ENCODE assay signal across 19 cellular contexts in the genomic region with DNA sequence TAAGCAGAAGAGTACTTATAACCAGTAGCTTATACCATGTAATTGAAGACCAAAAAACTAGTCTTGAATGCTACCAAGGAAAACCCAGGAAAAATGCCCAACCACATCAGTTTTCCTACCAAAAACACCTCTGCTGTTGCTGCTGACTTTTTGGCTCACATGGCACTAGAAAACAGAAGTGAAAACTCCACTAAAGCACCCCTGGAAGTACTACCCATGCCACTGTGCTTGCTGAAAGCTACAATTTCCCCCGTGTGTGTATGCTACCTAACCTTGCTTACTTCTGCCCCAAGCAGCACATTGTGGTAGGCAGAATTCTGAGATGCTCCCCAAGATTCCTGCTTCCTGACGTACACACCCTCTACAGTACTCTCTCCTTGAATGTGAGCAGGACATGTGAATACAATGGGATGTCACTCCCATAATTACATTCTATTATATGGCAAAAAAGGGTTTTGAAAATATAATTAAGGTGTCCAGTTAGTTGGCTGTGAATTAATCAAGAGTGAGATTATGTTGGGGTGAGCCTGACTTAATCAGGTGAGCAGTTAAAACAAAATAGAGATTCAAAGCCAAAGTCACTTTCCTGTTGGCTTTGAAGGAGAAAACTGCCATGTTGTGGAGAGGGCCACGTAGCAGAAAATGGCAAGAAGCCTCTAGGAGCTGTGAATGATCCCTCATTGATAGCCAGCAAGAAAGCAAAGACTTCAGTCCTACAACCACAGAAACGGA.
DNase-seq lines count a peak whose midpoint lies in the region; ATAC-seq and TF ChIP-seq lines count a peak whose summit lies in the region.
"Had no signal": no experiment of that assay in that cellular context is flagged by ENCODE, and none has a peak within 500 bp of the region (broad histone marks: within the 10 kb centered on the region; RNA-seq: fewer than 3 reads in every experiment).

No MANE protein-coding gene starts in this region.

- 0 out of 2 replicates have a peak overlapping the region, but pooled peaks have one; percentile 33 for H3K4ac ChIP-seq in IMR-90 (ENCODE audit: low read depth, low read length)

- H3K27me3 Mint-ChIP-seq in memory B cell: no peaks in the 10 kb centered on the region
- peaks cover 2% of the 10 kb centered on the region for H3K27me3 Mint-ChIP-seq in activated T-helper 1 cell treated with anti-CD3 and anti-CD28 coated beads, Interleukin-12 subunit alpha, Interleukin-12 subunit beta, Interleukin-2, Interleukin-4 antibody, amounts not matched to agents 30 ng/mL and 10 ng/mL and 1 ng/mL, durations not matched to agents 14 hours and 24 hours and 36 hours (ENCODE audit: insufficient read depth)
- H3K27me3 Mint-ChIP-seq in endothelial cell (ENCODE audit: unreplicated experiment): peaks cover 2% of the 10 kb centered on the region

- no peaks in the 10 kb centered on the region for H3K9me2 ChIP-seq in SK-N-SH

- H3K9ac ChIP-seq in IMR-90 (ENCODE audit: low read depth, low read length) (no peak overlapping the region), SK-N-SH (no peak overlapping the region)

- no TSS peak for BruUV-seq in IMR-90 (replicated peaks; lab: Mats Ljungman, UMichigan)

- no peak overlapping the region for H4K5ac ChIP-seq in IMR-90 (ENCODE audit: low read depth, low read length)

- dilution Hi-C loops in IMR-90 (cut with HindIII; ENCODE audit: low sequenced_read_pairs, unreplicated experiment): no loop called here

- H3K27ac Mint-ChIP-seq in memory B cell (peak overlapping the region; percentile 87), endothelial cell (ENCODE audit: unreplicated experiment) (no peak overlapping the region)
- no peak overlapping the region for H3K27ac Mint-ChIP-seq in activated T-helper 1 cell treated with anti-CD3 and anti-CD28 coated beads, Interleukin-12 subunit alpha, Interleukin-12 subunit beta, Interleukin-2, Interleukin-4 antibody, amounts not matched to agents 30 ng/mL and 10 ng/mL and 1 ng/mL, durations not matched to agents 14 hours and 24 hours and 36 hours
- H3K27ac Mint-ChIP-seq: activated CD4-positive, alpha-beta T cell treated with anti-CD3 and anti-CD28 coated beads for 36 hours; stimulated activated naive CD8-positive, alpha-beta T cell treated with anti-CD3 and anti-CD28 coated beads, Interleukin-15, amount 100 ng/mL, for 72 hours had no signal

- no peak overlapping the region for H3K23ac ChIP-seq in IMR-90 (ENCODE audit: low read depth, low read length)

- no peak overlapping the region for H2AK5ac ChIP-seq in IMR-90 (ENCODE audit: low read depth, low read length)

- intact Hi-C loops in IMR-90 (cut with micrococcal nuclease): no loop called here
- intact Hi-C loops in activated T-helper 1 cell treated with anti-CD3 and anti-CD28 coated beads, Interleukin-12 subunit alpha, Interleukin-12 subunit beta, Interleukin-2, Interleukin-4 antibody, amounts not matched to agents 30 ng/mL and 10 ng/mL and 1 ng/mL, durations not matched to agents 14 hours and 24 hours and 36 hours (cut with micrococcal nuclease): no loop called here
- intact Hi-C loops in right lobe of liver (cut with DNase I): no loop called here

- H2BK120ac ChIP-seq in IMR-90 (ENCODE audit: low read depth, low read length): no peak overlapping the region

- H3K27me3 ChIP-seq in IMR-90 (ENCODE audit: control insufficient read depth, insufficient read depth, low read length): no peaks in the 10 kb centered on the region; the same call in 1 of the 2 replicates
- no peaks in the 10 kb centered on the region for H3K27me3 ChIP-seq in SK-N-SH (ENCODE audit: insufficient read depth)
- no peaks in the 10 kb centered on the region for H3K27me3 ChIP-seq in right lobe of liver
- H3K27me3 ChIP-seq: MG63, sigmoid colon had no signal

- CTCF ChIA-PET in IMR-90 (lab: Yijun Ruan, JAX) (no interaction called here), SK-N-SH (lab: Yijun Ruan, JAX) (no interaction called here)

- TF ChIP-seq CTCF in IMR-90 (conservative IDR thresholded peaks at IDR 0.05; ENCODE audit: low read depth, low read length): no peak
- no peak for TF ChIP-seq CTCF in SK-N-SH (IDR thresholded peaks at IDR 0.05)
- no peak for TF ChIP-seq CTCF in right lobe of liver (IDR thresholded peaks at IDR 0.05)
- no peak for TF ChIP-seq CTCF in endothelial cell (IDR thresholded peaks at IDR 0.05; ENCODE audit: unreplicated experiment)

- H3K36me3 Mint-ChIP-seq in memory B cell (no peaks in the 10 kb centered on the region), endothelial cell (ENCODE audit: low read depth, unreplicated experiment) (no peaks in the 10 kb centered on the region)
- no peaks in the 10 kb centered on the region for H3K36me3 Mint-ChIP-seq in activated T-helper 1 cell treated with anti-CD3 and anti-CD28 coated beads, Interleukin-12 subunit alpha, Interleukin-12 subunit beta, Interleukin-2, Interleukin-4 antibody, amounts not matched to agents 30 ng/mL and 10 ng/mL and 1 ng/mL, durations not matched to agents 14 hours and 24 hours and 36 hours (ENCODE audit: low read depth)

- H3K79me1 ChIP-seq in IMR-90 (ENCODE audit: low read depth in 1 of 2, low read length in 2 of 2): no peaks in the 10 kb centered on the region

- H3K56ac ChIP-seq in IMR-90 (ENCODE audit: extremely low read depth, insufficient read depth, low read length): no peak overlapping the region

- H3K4me2 ChIP-seq in IMR-90 (ENCODE audit: low read depth, low read length) (no peak overlapping the region), SK-N-SH (no peak overlapping the region)

- H3K9me3 Mint-ChIP-seq in memory B cell (no peaks in the 10 kb centered on the region), endothelial cell (ENCODE audit: unreplicated experiment) (no peaks in the 10 kb centered on the region)
- H3K9me3 Mint-ChIP-seq in activated T-helper 1 cell treated with anti-CD3 and anti-CD28 coated beads, Interleukin-12 subunit alpha, Interleukin-12 subunit beta, Interleukin-2, Interleukin-4 antibody, amounts not matched to agents 30 ng/mL and 10 ng/mL and 1 ng/mL, durations not matched to agents 14 hours and 24 hours and 36 hours: no peaks in the 10 kb centered on the region
- H3K9me3 Mint-ChIP-seq: stimulated activated naive CD8-positive, alpha-beta T cell treated with anti-CD3 and anti-CD28 coated beads, Interleukin-15, amount 100 ng/mL, for 72 hours had no signal

- peaks cover 4% of the 10 kb centered on the region for H3K9me1 ChIP-seq in IMR-90 (ENCODE audit: insufficient read depth, low read length)

- peaks cover 4% of the 10 kb centered on the region; the same call in 1 of the 2 replicates for H4K20me1 ChIP-seq in IMR-90 (ENCODE audit: insufficient read depth, low read length)
- no peaks in the 10 kb centered on the region for H4K20me1 ChIP-seq in SK-N-SH (ENCODE audit: insufficient read depth)

- H3K27ac ChIP-seq in IMR-90 (ENCODE audit: insufficient read depth, low read length) (no peak overlapping the region), SK-N-SH (ENCODE audit: low read depth in 2 of 2, low read length in 1 of 2) (no peak overlapping the region), right lobe of liver (no peak overlapping the region)
- H3K27ac ChIP-seq: left ventricle myocardium inferior, sigmoid colon had no signal

- no peak overlapping the region for H4K8ac ChIP-seq in IMR-90 (ENCODE audit: low read depth in 2 of 2, low read length in 2 of 2)

- no peak overlapping the region for H2BK15ac ChIP-seq in IMR-90 (ENCODE audit: low read depth, low read length)

- H3K79me2 ChIP-seq in SK-N-SH (ENCODE audit: insufficient read depth): no peaks in the 10 kb centered on the region

- WGBS in IMR-90 (ENCODE audit: extremely low coverage in 2 of 2, insufficient read length in 1 of 2), 2 experiments: no CpG with 5 or more reads among the region's 4 CpGs
- 94% methylated on average over 4 of the region's 4 CpGs for WGBS in SK-N-SH (ENCODE audit: low lambda C conversion rate)
- 100% methylated on average over 2 of the region's 4 CpGs for WGBS in right lobe of liver (ENCODE audit: insufficient coverage, low coverage, low lambda C conversion rate, missing lambda C conversion rate)

- peak overlapping the region; percentile 39 for H2BK20ac ChIP-seq in IMR-90 (ENCODE audit: low read depth, low read length)

- no peak overlapping the region for H3K14ac ChIP-seq in IMR-90 (replicated peaks; ENCODE audit: low read depth, low read length)

- H3K9me3 ChIP-seq in IMR-90 (ENCODE audit: control insufficient read depth, insufficient read depth, low read length): no peaks in the 10 kb centered on the region
- H3K9me3 ChIP-seq in SK-N-SH: no peaks in the 10 kb centered on the region
- no peaks in the 10 kb centered on the region for H3K9me3 ChIP-seq in right lobe of liver
- H3K9me3 ChIP-seq: left ventricle myocardium inferior, MG63, sigmoid colon had no signal

- no peak for TF ChIP-seq EP300 in SK-N-SH (IDR thresholded peaks at IDR 0.05; ENCODE audit: borderline replicate concordance in 1 of 2, low read depth in 1 of 2, low read length in 1 of 2)

- in situ Hi-C loops in IMR-90 (cut with MboI; ENCODE audit: low sequenced_read_pairs): no loop called here

- H3K4me1 Mint-ChIP-seq in memory B cell (peaks cover 68% of the 10 kb centered on the region), endothelial cell (ENCODE audit: unreplicated experiment) (peaks cover 11% of the 10 kb centered on the region)
- H3K4me1 Mint-ChIP-seq in activated T-helper 1 cell treated with anti-CD3 and anti-CD28 coated beads, Interleukin-12 subunit alpha, Interleukin-12 subunit beta, Interleukin-2, Interleukin-4 antibody, amounts not matched to agents 30 ng/mL and 10 ng/mL and 1 ng/mL, durations not matched to agents 14 hours and 24 hours and 36 hours (ENCODE audit: low read depth): no peaks in the 10 kb centered on the region
- H3K4me1 Mint-ChIP-seq: activated CD4-positive, alpha-beta T cell treated with anti-CD3 and anti-CD28 coated beads for 36 hours had no signal

- H2AK9ac ChIP-seq in IMR-90 (replicated peaks; ENCODE audit: low read depth, low read length, poor library complexity): no peak overlapping the region

- H4K91ac ChIP-seq in IMR-90 (ENCODE audit: insufficient read depth, low read depth, low read length): peak overlapping the region; percentile 15; the same call in 1 of the 2 replicates

- peak overlapping the region; percentile 89 for H3K4me3 Mint-ChIP-seq in memory B cell
- H3K4me3 Mint-ChIP-seq in activated T-helper 1 cell treated with anti-CD3 and anti-CD28 coated beads, Interleukin-12 subunit alpha, Interleukin-12 subunit beta, Interleukin-2, Interleukin-4 antibody, amounts not matched to agents 30 ng/mL and 10 ng/mL and 1 ng/mL, durations not matched to agents 14 hours and 24 hours and 36 hours: no peak overlapping the region
- H3K4me3 Mint-ChIP-seq in endothelial cell (ENCODE audit: unreplicated experiment): no peak overlapping the region
- H3K4me3 Mint-ChIP-seq: activated CD4-positive, alpha-beta T cell treated with anti-CD3 and anti-CD28 coated beads for 36 hours; stimulated activated naive CD8-positive, alpha-beta T cell treated with anti-CD3 and anti-CD28 coated beads, Interleukin-15, amount 100 ng/mL, for 72 hours had no signal

- H3K4me3 ChIP-seq in IMR-90 (ENCODE audit: insufficient read depth, low read depth, low read length) (no peak overlapping the region), SK-N-SH (ENCODE audit: low read depth in 2 of 2, low read length in 1 of 2) (no peak overlapping the region), right lobe of liver (no peak overlapping the region)
- H3K4me3 ChIP-seq: left ventricle myocardium inferior, MG63, sigmoid colon had no signal

- TF ChIP-seq RAD21 in IMR-90 (IDR thresholded peaks at IDR 0.05; ENCODE audit: low read length) (no peak), SK-N-SH (IDR thresholded peaks at IDR 0.05; ENCODE audit: low read length) (no peak)

- no peak overlapping the region for H2BK5ac ChIP-seq in IMR-90 (ENCODE audit: low read depth, low read length, poor library complexity, severe bottlenecking)

- POLR2A ChIA-PET in IMR-90 (lab: Charles Lee; ENCODE audit: unreplicated experiment): no interaction called here
- POLR2A ChIA-PET in SK-N-SH (lab: Yijun Ruan, JAX): interaction anchor here (0.9 kb wide), 1 partner anchor 9 kb away, joined by 3 read pairs; no protein-coding TSS in a partner anchor

- peaks cover 6% of the 10 kb centered on the region for H3K4me1 ChIP-seq in IMR-90 (ENCODE audit: control insufficient read depth, insufficient read depth, low read length)
- peaks cover 4 to 10% of the 10 kb centered on the region in 2 experiments for H3K4me1 ChIP-seq in SK-N-SH (ENCODE audit: control insufficient read depth in 1 of 2, insufficient read depth in 2 of 2, low read depth in 1 of 2, low read length in 1 of 2)
- peaks cover 0 to 34% (median 10%) of the 10 kb centered on the region in 4 donors for H3K4me1 ChIP-seq in right lobe of liver
- H3K4me1 ChIP-seq: sigmoid colon had no signal

- peaks cover 6% of the 10 kb centered on the region for H3F3A ChIP-seq in SK-N-SH (replicated peaks; ENCODE audit: insufficient read depth)

- ATAC-seq in GM18511 (IDR thresholded peaks at IDR 0.05; ENCODE audit: unreplicated experiment): peak; percentile 33
- peak; percentile 32 for ATAC-seq in GM21786 (IDR thresholded peaks at IDR 0.05; ENCODE audit: unreplicated experiment)
- ATAC-seq in IMR-90 (ENCODE audit: low read depth): no peak
- ATAC-seq in memory B cell (ENCODE audit: low read depth): peak; percentile 79
- ATAC-seq in right lobe of liver: no peak
- ATAC-seq: activated CD4-positive, alpha-beta T cell treated with anti-CD3 and anti-CD28 coated beads for 36 hours; stimulated activated naive CD8-positive, alpha-beta T cell treated with anti-CD3 and anti-CD28 coated beads, Interleukin-15, amount 100 ng/mL, for 72 hours had no signal

- DNase-seq in IMR-90 (no peak), memory B cell (ENCODE audit: low spot score in 2 of 2) (peak in 1 of 2 donors; percentile 50), SK-N-SH (no peak), right lobe of liver (no peak), endothelial cell (ENCODE audit: low spot score) (no peak)
- DNase-seq in activated T-helper 1 cell treated with anti-CD3 and anti-CD28 coated beads, Interleukin-12 subunit alpha, Interleukin-12 subunit beta, Interleukin-2, Interleukin-4 antibody, amounts not matched to agents 30 ng/mL and 10 ng/mL and 1 ng/mL, durations not matched to agents 14 hours and 24 hours and 36 hours (ENCODE audit: low spot score): no peak
- DNase-seq: activated CD4-positive, alpha-beta T cell treated with anti-CD3 and anti-CD28 coated beads for 36 hours; activated T-cell treated with anti-CD3 and anti-CD28 coated beads, Interleukin-2, amount 50 U/mL, for 48 hours; AML-193; amniotic stem cell; DMS79; hypothalamus; left ventricle myocardium inferior; MG63; sigmoid colon; stimulated activated naive CD8-positive, alpha-beta T cell treated with anti-CD3 and anti-CD28 coated beads, Interleukin-15, amount 100 ng/mL, for 72 hours; SW 1271 had no signal

- TF ChIP-seq POLR2A in IMR-90 (IDR thresholded peaks at IDR 0.05; ENCODE audit: low read depth, low read length): no peak
- TF ChIP-seq POLR2A in right lobe of liver (IDR thresholded peaks at IDR 0.05): no peak

- H3K36me3 ChIP-seq in IMR-90 (ENCODE audit: control insufficient read depth, insufficient read depth, low read length) (no peaks in the 10 kb centered on the region), SK-N-SH (replicated peaks in 1 of 2; ENCODE audit: control insufficient read depth in 1 of 2, insufficient read depth in 2 of 2, low read length in 1 of 2) (no peaks in the 10 kb centered on the region), right lobe of liver (no peaks in the 10 kb centered on the region)
- H3K36me3 ChIP-seq: left ventricle myocardium inferior, MG63, sigmoid colon had no signal

- H3K18ac ChIP-seq in IMR-90 (ENCODE audit: low read depth, low read length): no peak overlapping the region

- H2AFZ ChIP-seq in IMR-90 (replicated peaks; ENCODE audit: low read length, poor library complexity) (no peak overlapping the region), SK-N-SH (ENCODE audit: low read depth) (no peak overlapping the region)

Comparison
In these comparisons a context has a peak if more than half of its experiments do, and no peak if none do; other contexts are left out.
1. ATAC-seq: peak in GM18511 (single experiment), GM21786 (single experiment) and memory B cell (single experiment); none in IMR-90 (single experiment) and right lobe of liver (0 of 4).